1 cellular context compared by ENCODE assay signal in the genomic region with DNA sequence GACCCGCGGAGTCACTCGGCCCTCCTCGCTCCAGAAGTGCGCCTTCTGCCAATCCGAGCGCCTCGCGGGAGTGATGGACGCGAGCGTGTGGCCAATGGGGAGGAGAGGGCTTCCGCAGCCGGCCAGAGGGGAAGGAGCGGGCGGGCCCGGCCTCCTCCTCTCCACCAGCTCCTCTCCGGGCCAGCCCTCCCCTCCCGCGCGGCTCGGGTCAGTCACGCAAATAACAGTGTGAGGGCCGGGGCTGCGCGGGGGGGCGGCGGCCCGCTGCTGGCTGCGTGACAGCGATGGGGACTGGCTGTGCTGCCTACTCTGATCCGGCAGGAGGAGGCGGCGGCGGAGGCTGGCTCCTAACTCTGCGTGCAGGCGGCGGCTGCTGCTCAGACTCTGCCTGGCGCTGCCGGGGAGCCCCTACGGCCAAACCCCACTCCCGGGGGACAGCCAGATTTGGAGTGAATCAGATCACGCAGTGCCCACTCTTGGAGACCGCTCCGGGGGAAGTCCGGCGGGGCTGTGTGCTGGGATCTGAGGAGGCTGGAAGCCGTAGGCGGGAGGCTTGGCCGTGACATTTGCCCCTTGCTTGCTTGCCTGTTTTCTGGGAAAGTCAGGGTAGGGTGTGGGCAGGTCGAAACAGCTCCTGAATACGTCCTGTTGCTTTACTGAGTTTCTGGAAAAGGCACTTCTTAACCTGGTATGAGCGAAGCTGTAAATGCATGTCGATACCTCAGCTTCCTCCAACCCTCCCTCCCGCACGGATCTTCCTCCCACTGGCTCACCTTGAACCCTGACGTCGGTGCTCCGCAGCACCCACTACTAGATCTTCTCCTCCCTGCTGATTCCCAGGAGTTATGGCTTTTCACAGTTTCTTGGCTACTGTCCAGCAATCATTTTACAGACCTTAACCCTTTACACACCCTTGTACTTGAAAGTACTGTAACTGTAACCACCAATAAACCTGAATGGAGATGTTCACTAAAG.
TF ChIP-seq lines count a peak whose summit lies in the region.

No MANE protein-coding gene starts in this region.

TF ChIP-seq in K562, 482 proteins besides CTCF, POLR2A, EP300 and RAD21 (continued from another document and continues in another):
- peak; percentile 93; the same call in 1 of the 2 replicates for TF ChIP-seq CGGBP1 (CRISPR knock-in tag; IDR thresholded peaks at IDR 0.05)
- TF ChIP-seq ASH1L (IDR thresholded peaks at IDR 0.05; ENCODE audit: borderline replicate concordance, low read depth, partially characterized antibody), result peak; percentile 83
- TF ChIP-seq KLF13 (tag; IDR thresholded peaks at IDR 0.05; ENCODE audit: borderline replicate concordance, low read depth), result peak; percentile 69; the same call in 1 of the 2 replicates
- peak; percentile 77 for TF ChIP-seq ZNF12 (CRISPR knock-in tag; IDR thresholded peaks at IDR 0.05)
- TF ChIP-seq ZNF407 (IDR thresholded peaks at IDR 0.05; ENCODE audit: low read depth), result no peak
- TF ChIP-seq SRF (CRISPR knock-in tag; IDR thresholded peaks at IDR 0.05), result peak in 1 of 2 experiments; percentile 66; a peak in 1 of 4 replicates
- TF ChIP-seq NFRKB (IDR thresholded peaks at IDR 0.05; ENCODE audit: low read depth), result peak; percentile 67; the same call in 1 of the 2 replicates
- no peak for TF ChIP-seq ZNF589 (CRISPR knock-in tag; IDR thresholded peaks at IDR 0.05; ENCODE audit: low read depth)
- peak; percentile 50; the same call in 1 of the 2 replicates for TF ChIP-seq NCOR1 (IDR thresholded peaks at IDR 0.05)
- TF ChIP-seq NCOA2 (IDR thresholded peaks at IDR 0.05; ENCODE audit: partially characterized antibody in 2 of 2), result no peak
- TF ChIP-seq ETS2 (tag; IDR thresholded peaks at IDR 0.05; ENCODE audit: borderline replicate concordance, poor library complexity, severe bottlenecking), result no peak
- TF ChIP-seq SETDB1 (IDR thresholded peaks at IDR 0.05; ENCODE audit: low read length), result no peak
- TF ChIP-seq ZNF134 (CRISPR knock-in tag; conservative IDR thresholded peaks at IDR 0.05), result no peak
- TF ChIP-seq ZNF184 (CRISPR knock-in tag; IDR thresholded peaks at IDR 0.05), result no peak
- no peak for TF ChIP-seq PYGO2 (tag; IDR thresholded peaks at IDR 0.05)
- TF ChIP-seq ZNF263 (CRISPR knock-in tag; IDR thresholded peaks at IDR 0.05; ENCODE audit: borderline replicate concordance), result peak; percentile 71; the same call in 1 of the 2 replicates
- TF ChIP-seq STAT6 (CRISPR knock-in tag; IDR thresholded peaks at IDR 0.05), result no peak
- TF ChIP-seq, protein P1, sequence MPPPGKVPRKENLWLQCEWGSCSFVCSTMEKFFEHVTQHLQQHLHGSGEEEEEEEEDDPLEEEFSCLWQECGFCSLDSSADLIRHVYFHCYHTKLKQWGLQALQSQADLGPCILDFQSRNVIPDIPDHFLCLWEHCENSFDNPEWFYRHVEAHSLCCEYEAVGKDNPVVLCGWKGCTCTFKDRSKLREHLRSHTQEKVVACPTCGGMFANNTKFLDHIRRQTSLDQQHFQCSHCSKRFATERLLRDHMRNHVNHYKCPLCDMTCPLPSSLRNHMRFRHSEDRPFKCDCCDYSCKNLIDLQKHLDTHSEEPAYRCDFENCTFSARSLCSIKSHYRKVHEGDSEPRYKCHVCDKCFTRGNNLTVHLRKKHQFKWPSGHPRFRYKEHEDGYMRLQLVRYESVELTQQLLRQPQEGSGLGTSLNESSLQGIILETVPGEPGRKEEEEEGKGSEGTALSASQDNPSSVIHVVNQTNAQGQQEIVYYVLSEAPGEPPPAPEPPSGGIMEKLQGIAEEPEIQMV (tag; conservative IDR thresholded peaks at IDR 0.05; ENCODE audit: low read depth), result peak; percentile 14; the same call in 1 of the 2 replicates
- no peak for TF ChIP-seq SRSF7 (optimal IDR thresholded peaks at IDR 0.05; ENCODE audit: low read depth, low read length)
- TF ChIP-seq, protein P2, sequence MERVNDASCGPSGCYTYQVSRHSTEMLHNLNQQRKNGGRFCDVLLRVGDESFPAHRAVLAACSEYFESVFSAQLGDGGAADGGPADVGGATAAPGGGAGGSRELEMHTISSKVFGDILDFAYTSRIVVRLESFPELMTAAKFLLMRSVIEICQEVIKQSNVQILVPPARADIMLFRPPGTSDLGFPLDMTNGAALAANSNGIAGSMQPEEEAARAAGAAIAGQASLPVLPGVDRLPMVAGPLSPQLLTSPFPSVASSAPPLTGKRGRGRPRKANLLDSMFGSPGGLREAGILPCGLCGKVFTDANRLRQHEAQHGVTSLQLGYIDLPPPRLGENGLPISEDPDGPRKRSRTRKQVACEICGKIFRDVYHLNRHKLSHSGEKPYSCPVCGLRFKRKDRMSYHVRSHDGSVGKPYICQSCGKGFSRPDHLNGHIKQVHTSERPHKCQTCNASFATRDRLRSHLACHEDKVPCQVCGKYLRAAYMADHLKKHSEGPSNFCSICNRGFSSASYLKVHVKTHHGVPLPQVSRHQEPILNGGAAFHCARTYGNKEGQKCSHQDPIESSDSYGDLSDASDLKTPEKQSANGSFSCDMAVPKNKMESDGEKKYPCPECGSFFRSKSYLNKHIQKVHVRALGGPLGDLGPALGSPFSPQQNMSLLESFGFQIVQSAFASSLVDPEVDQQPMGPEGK (CRISPR knock-in tag; IDR thresholded peaks at IDR 0.05; ENCODE audit: borderline replicate concordance), result no peak
- TF ChIP-seq BRF1 (IDR thresholded peaks at IDR 0.05; ENCODE audit: borderline replicate concordance, extremely low read depth, insufficient read length), result no peak
- peak; percentile 66 for TF ChIP-seq HNRNPLL (IDR thresholded peaks at IDR 0.05; ENCODE audit: low read depth, low read length, poor library complexity, severe bottlenecking)
- TF ChIP-seq NRF1 (conservative IDR thresholded peaks at IDR 0.05 in 1 of 2, IDR thresholded peaks at IDR 0.05 in 1 of 2), result peak; percentile 90 to 92
- TF ChIP-seq SOX6 (IDR thresholded peaks at IDR 0.05), result 0 out of 2 replicates have a peak, but pooled peaks have one; percentile 68
- TF ChIP-seq ZNF280A (IDR thresholded peaks at IDR 0.05; ENCODE audit: low read depth, partially characterized antibody), result no peak
- TF ChIP-seq TSC22D4 (tag; IDR thresholded peaks at IDR 0.05), result no peak
- no peak for TF ChIP-seq TAF15 (IDR thresholded peaks at IDR 0.05; ENCODE audit: low read depth, low read length)
- TF ChIP-seq RNF219 (CRISPR knock-in tag; IDR thresholded peaks at IDR 0.05), result no peak
